ENCODE assay signal across 22 cellular contexts in the genomic region with DNA sequence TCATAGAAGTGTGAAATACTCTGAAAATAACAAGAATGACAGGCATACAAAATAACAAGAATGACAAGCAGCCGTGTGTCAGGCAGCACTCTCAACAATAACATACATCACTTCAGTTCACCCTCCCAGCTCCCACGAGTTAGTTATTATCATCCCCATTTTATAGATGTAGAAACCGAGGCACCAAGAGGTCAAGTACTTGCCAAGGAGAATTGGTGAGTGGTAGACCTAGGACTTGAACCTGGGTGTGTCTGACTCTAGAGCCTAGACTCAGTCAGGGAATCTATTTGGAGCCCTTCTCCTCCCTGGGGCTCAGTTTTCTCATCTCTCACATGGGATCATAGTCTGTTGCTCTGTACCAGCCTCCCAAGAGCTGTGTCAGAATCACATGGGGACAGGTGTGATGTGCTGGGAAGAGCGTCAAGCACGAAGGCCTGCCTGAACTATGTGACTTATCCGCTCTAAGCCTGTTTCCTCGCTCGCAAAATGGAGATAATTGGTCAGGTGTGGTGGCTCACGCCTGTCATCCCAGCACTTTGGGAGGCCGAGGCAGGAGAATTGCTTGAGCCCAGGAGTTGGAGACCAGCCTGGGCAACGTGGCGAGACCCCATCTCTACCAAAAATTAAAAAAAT. TPM values are rescaled to one million over a fixed set of nuclear protein-coding genes. Genes with fewer than 3 reads are reported as not detected.
"Had no signal": no experiment of that assay in that cellular context is flagged by ENCODE, and none has a peak within 500 bp of the region (broad histone marks: within the 10 kb centered on the region; RNA-seq: fewer than 3 reads in every experiment).

No MANE protein-coding gene starts in this region.

- DNase-seq: cortex of kidney; dorsolateral prefrontal cortex; effector memory CD4-positive, alpha-beta T cell; hippocampal formation; mesendoderm; naive B cell; small intestine; stimulated activated CD4-positive, alpha-beta T cell treated with anti-CD3 and anti-CD28 coated beads, Interleukin-12 subunit alpha, Interleukin-12 subunit beta, amount 100 ng/mL, for 4 hours; stimulated activated naive CD8-positive, alpha-beta T cell treated with anti-CD3 and anti-CD28 coated beads, Interleukin-15, Interleukin-2, amounts not matched to agents 100 U/mL and 50 U/mL, for 24 hours; tibial artery had no signal

- ATAC-seq: esophagus mucosa; stimulated activated naive CD8-positive, alpha-beta T cell treated with anti-CD3 and anti-CD28 coated beads, Interleukin-15, Interleukin-2, amounts not matched to agents 100 U/mL and 50 U/mL, for 24 hours had no signal

- H3K27ac ChIP-seq: dorsolateral prefrontal cortex, right atrium auricular region, tibial artery, upper lobe of right lung, vagina had no signal

- H3K4me1 ChIP-seq: upper lobe of right lung had no signal

- H3K36me3 ChIP-seq: heart left ventricle, right atrium auricular region, tibial artery, upper lobe of right lung, vagina had no signal

- H3K27me3 ChIP-seq: heart left ventricle, right atrium auricular region, vagina had no signal

- H3K4me3 ChIP-seq: dorsolateral prefrontal cortex, heart left ventricle, lung, right atrium auricular region, tibial artery, upper lobe of right lung, vagina had no signal

- H3K9me3 ChIP-seq: heart left ventricle, right atrium auricular region, tibial artery, upper lobe of right lung, vagina had no signal

RNA-seq across cellular contexts. Expression of a gene that starts 19.4 kb away (rescaled TPM):
- total RNA-seq: glomerular endothelial cell, kidney epithelial cell, left colon, osteocyte, vagina had no signal

RNA-seq across cellular contexts. Expression of a gene that starts 39.5 kb away (rescaled TPM):
- total RNA-seq: fibroblast of lung had no signal

RNA-seq across cellular contexts. Expression of a gene that starts 39.6 kb away (rescaled TPM):
- total RNA-seq: fibroblast of lung, frontal cortex, osteocyte had no signal
